16 cellular contexts compared by ENCODE assay signal in genomic region chr4:110533590-110533910, GRCh38. TPM values are rescaled to one million over a fixed set of nuclear protein-coding genes. Genes with fewer than 3 reads are reported as not detected.
DNase-seq lines count a peak whose midpoint lies in the region; ATAC-seq and TF ChIP-seq lines count a peak whose summit lies in the region.
"Had no signal": no experiment of that assay in that cellular context is flagged by ENCODE, and none has a peak within 500 bp of the region (broad histone marks: within the 10 kb centered on the region; RNA-seq: fewer than 3 reads in every experiment).

No MANE protein-coding gene starts in this region.

- H3K4me2 ChIP-seq in SU-DHL-6 (ENCODE audit: low read depth, low read length, poor library complexity, severe bottlenecking) = peak overlapping the region; percentile 47
- peak overlapping the region; percentile 84 for H3K4me2 ChIP-seq in smooth muscle cell

- H3F3A ChIP-seq in SU-DHL-6 (ENCODE audit: insufficient read depth) (no peaks in the 10 kb centered on the region), smooth muscle cell (ENCODE audit: low read depth) (peaks cover 6% of the 10 kb centered on the region)

- WGBS in smooth muscle cell (ENCODE audit: low lambda C conversion rate) = 53% methylated on average over 2 of the region's 2 CpGs

- ATAC-seq in foreskin keratinocyte = no peak
- ATAC-seq in GM21723 (IDR thresholded peaks at IDR 0.05; ENCODE audit: unreplicated experiment) = no peak
- ATAC-seq: stimulated activated naive CD8-positive, alpha-beta T cell treated with anti-CD3 and anti-CD28 coated beads, Interleukin-15, amount 100 ng/mL, for 72 hours had no signal

- H3K27ac ChIP-seq in SU-DHL-6 (ENCODE audit: low read depth, low read length) (no peak overlapping the region), foreskin keratinocyte (peak overlapping the region; percentile 66), smooth muscle cell (ENCODE audit: low read depth) (peak overlapping the region; percentile 98)
- H3K27ac ChIP-seq: 22Rv1 had no signal

- H3K79me2 ChIP-seq in SU-DHL-6 (ENCODE audit: insufficient read depth, low read length) (no peaks in the 10 kb centered on the region), smooth muscle cell (ENCODE audit: low read depth) (no peaks in the 10 kb centered on the region)

- H3K4me1 ChIP-seq in foreskin keratinocyte (no peaks in the 10 kb centered on the region), smooth muscle cell (ENCODE audit: low read depth) (peaks cover 7% of the 10 kb centered on the region)

- no peak overlapping the region for H3K9ac ChIP-seq in SU-DHL-6 (ENCODE audit: low read length)
- peak overlapping the region; percentile 83 for H3K9ac ChIP-seq in smooth muscle cell (ENCODE audit: low read depth)

- H3K9me2 ChIP-seq in SU-DHL-6 (replicated peaks; ENCODE audit: insufficient read depth, low read length) = no peaks in the 10 kb centered on the region

- H3K36me3 ChIP-seq in SU-DHL-6 (ENCODE audit: low read length) = no peaks in the 10 kb centered on the region
- no peaks in the 10 kb centered on the region for H3K36me3 ChIP-seq in smooth muscle cell (ENCODE audit: low read depth)

- H2AFZ ChIP-seq in SU-DHL-6 (ENCODE audit: low read depth, low read length, severe bottlenecking) = peak overlapping the region; percentile 48
- peak overlapping the region; percentile 67 for H2AFZ ChIP-seq in smooth muscle cell (ENCODE audit: low read depth)

- H3K27me3 ChIP-seq in SU-DHL-6 (ENCODE audit: low read length) = no peaks in the 10 kb centered on the region
- no peaks in the 10 kb centered on the region for H3K27me3 ChIP-seq in foreskin keratinocyte
- H3K27me3 ChIP-seq in smooth muscle cell (ENCODE audit: low read depth) = no peaks in the 10 kb centered on the region

- H4K20me1 ChIP-seq in SU-DHL-6 (ENCODE audit: low read depth, low read length) = no peaks in the 10 kb centered on the region
- no peaks in the 10 kb centered on the region for H4K20me1 ChIP-seq in smooth muscle cell (ENCODE audit: low read depth)

- TF ChIP-seq CTCF in SU-DHL-6 (IDR thresholded peaks at IDR 0.05; ENCODE audit: insufficient read depth, low read length, poor library complexity, severe bottlenecking) (no peak), foreskin keratinocyte (conservative IDR thresholded peaks at IDR 0.05) (no peak), smooth muscle cell (IDR thresholded peaks at IDR 0.05; ENCODE audit: borderline replicate concordance, insufficient read depth, poor library complexity, severe bottlenecking) (no peak)

- H3K4me3 ChIP-seq in SU-DHL-6 (ENCODE audit: insufficient read depth, low read length, poor library complexity, severe bottlenecking) = no peak overlapping the region
- peak overlapping the region; percentile 37 for H3K4me3 ChIP-seq in smooth muscle cell

- DNase-seq in DMS53 (lab: John Stamatoyannopoulos, UW) (peak; percentile 69), DMS53 treated with DMSO at 0.1 percent for 48 hours (lab: John Stamatoyannopoulos, UW; ENCODE audit: unreplicated experiment) (no peak), foreskin keratinocyte (no peak), smooth muscle cell (lab: John Stamatoyannopoulos, UW; ENCODE audit: unreplicated experiment) (no peak), anterior cingulate cortex (lab: John Stamatoyannopoulos, UW) (no peak), hypothalamus (lab: John Stamatoyannopoulos, UW) (no peak)
- DNase-seq: activated CD4-positive, CD25-positive, alpha-beta regulatory T cell treated with anti-CD3 and anti-CD28 coated beads, Interleukin-2, amount 50 U/mL, for 72 hours; activated naive CD4-positive, alpha-beta T cell treated with anti-CD3 and anti-CD28 coated beads, Interleukin-2, amount 50 U/mL, for 16 hours; CD4-positive, alpha-beta memory T cell; head of caudate nucleus; NCI-H2029 treated with DMSO at 0.1 percent for 48 hours; stimulated activated CD4-positive, alpha-beta T cell treated with anti-CD3 and anti-CD28 coated beads, Interleukin-12 subunit alpha, Interleukin-12 subunit beta, amount 100 ng/mL, for 4 hours; stimulated activated naive CD8-positive, alpha-beta T cell treated with anti-CD3 and anti-CD28 coated beads, Interleukin-15, amount 100 ng/mL, for 72 hours had no signal

- H3K9me3 ChIP-seq in SU-DHL-6 (ENCODE audit: insufficient read depth, low read length) = no peaks in the 10 kb centered on the region
- no peaks in the 10 kb centered on the region for H3K9me3 ChIP-seq in smooth muscle cell (replicated peaks; ENCODE audit: low read depth)

RNA-seq across cellular contexts. Expression of gene ENPEP, which starts 57.6 kb away (rescaled TPM):
- total RNA-seq in foreskin keratinocyte (under 0.01 TPM in 1 of 2 replicates, not detected in the other), smooth muscle cell (6.5 and 16.6 TPM in 2 replicates)
- polyA plus RNA-seq in foreskin keratinocyte (0.01 TPM in 1 of 2 replicates, not detected in the other), smooth muscle cell (3.8 and 4.8 TPM in 2 replicates)
- total RNA-seq: CD4-positive, alpha-beta memory T cell had no signal
- polyA plus RNA-seq: CD4-positive, alpha-beta memory T cell had no signal
